1 cellular context compared by ENCODE assay signal in genomic region chr11:67376421-67376820, GRCh38.
TF ChIP-seq lines count a peak whose summit lies in the region.

No MANE protein-coding gene starts in this region.

TF ChIP-seq in GM12878, 131 proteins besides CTCF, POLR2A, EP300 and RAD21:
- TF ChIP-seq IKZF1 (conservative IDR thresholded peaks at IDR 0.05) (0 out of 2 replicates have a peak, but pooled peaks have one; percentile 19), ETV6 (conservative IDR thresholded peaks at IDR 0.05 in 1 of 2, IDR thresholded peaks at IDR 0.05 in 1 of 2; ENCODE audit: borderline replicate concordance in 1 of 2, low read depth in 1 of 2) (no peak)
TF ChIP-seq in GM12878: peak in this region for 1.
